ENCODE assay signal across 13 cellular contexts in genomic region chr10:107899075-107899474, GRCh38.
"Had no signal": no experiment of that assay in that cellular context is flagged by ENCODE, and none has a peak within 500 bp of the region (broad histone marks: within the 10 kb centered on the region; RNA-seq: fewer than 3 reads in every experiment).

No MANE protein-coding gene starts in this region.

- H3K4me1 Mint-ChIP-seq: activated T-helper 17 cell treated with anti-CD3 and anti-CD28 coated beads, Interleukin-2, amount 50 U/mL, for 72 hours; naive B cell; stimulated activated effector memory CD8-positive, alpha-beta T cell treated with anti-CD3 and anti-CD28 coated beads, Interleukin-12 subunit alpha, Interleukin-12 subunit beta, amount 100 ng/mL, for 72 hours; T-cell had no signal

- H3K36me3 Mint-ChIP-seq: naive B cell; stimulated activated effector memory CD8-positive, alpha-beta T cell treated with anti-CD3 and anti-CD28 coated beads, Interleukin-12 subunit alpha, Interleukin-12 subunit beta, amount 100 ng/mL, for 72 hours; T-cell had no signal

- H3K9me3 ChIP-seq: gastroesophageal sphincter had no signal

- H3K4me1 ChIP-seq: gastroesophageal sphincter had no signal

- H3K4me3 Mint-ChIP-seq: activated T-helper 17 cell treated with anti-CD3 and anti-CD28 coated beads, Interleukin-2, amount 50 U/mL, for 72 hours; naive B cell; stimulated activated effector memory CD8-positive, alpha-beta T cell treated with anti-CD3 and anti-CD28 coated beads, Interleukin-12 subunit alpha, Interleukin-12 subunit beta, amount 100 ng/mL, for 72 hours; T-cell had no signal

- DNase-seq: activated CD4-positive, alpha-beta T cell treated with anti-CD3 and anti-CD28 coated beads, Interleukin-2, amount 50 U/mL, for 48 hours; activated naive CD4-positive, alpha-beta T cell treated with Interleukin-2 at 50 U/mL for 16 hours; anterior cingulate cortex; brain microvascular endothelial cell; cerebellar nuclear complex; effector CD8-positive, alpha-beta T cell; naive B cell; posterior cingulate gyrus; T-cell; T-helper 9 cell had no signal

- H3K27me3 Mint-ChIP-seq: activated T-helper 17 cell treated with anti-CD3 and anti-CD28 coated beads, Interleukin-2, amount 50 U/mL, for 72 hours; T-cell had no signal

- H3K27me3 ChIP-seq: brain microvascular endothelial cell, gastroesophageal sphincter had no signal

- ATAC-seq: activated T-helper 17 cell treated with anti-CD3 and anti-CD28 coated beads, Interleukin-2, amount 50 U/mL, for 72 hours; gastroesophageal sphincter; stimulated activated effector memory CD8-positive, alpha-beta T cell treated with anti-CD3 and anti-CD28 coated beads, Interleukin-12 subunit alpha, Interleukin-12 subunit beta, amount 100 ng/mL, for 72 hours; T-cell had no signal

- H3K27ac ChIP-seq: brain microvascular endothelial cell, gastroesophageal sphincter had no signal

- H3K27ac Mint-ChIP-seq: activated T-helper 17 cell treated with anti-CD3 and anti-CD28 coated beads, Interleukin-2, amount 50 U/mL, for 72 hours; naive B cell; stimulated activated effector memory CD8-positive, alpha-beta T cell treated with anti-CD3 and anti-CD28 coated beads, Interleukin-12 subunit alpha, Interleukin-12 subunit beta, amount 100 ng/mL, for 72 hours; T-cell had no signal

- H3K36me3 ChIP-seq: brain microvascular endothelial cell, gastroesophageal sphincter had no signal

- H3K4me3 ChIP-seq: gastroesophageal sphincter had no signal
